28 cellular contexts compared by ENCODE assay signal in the genomic region with DNA sequence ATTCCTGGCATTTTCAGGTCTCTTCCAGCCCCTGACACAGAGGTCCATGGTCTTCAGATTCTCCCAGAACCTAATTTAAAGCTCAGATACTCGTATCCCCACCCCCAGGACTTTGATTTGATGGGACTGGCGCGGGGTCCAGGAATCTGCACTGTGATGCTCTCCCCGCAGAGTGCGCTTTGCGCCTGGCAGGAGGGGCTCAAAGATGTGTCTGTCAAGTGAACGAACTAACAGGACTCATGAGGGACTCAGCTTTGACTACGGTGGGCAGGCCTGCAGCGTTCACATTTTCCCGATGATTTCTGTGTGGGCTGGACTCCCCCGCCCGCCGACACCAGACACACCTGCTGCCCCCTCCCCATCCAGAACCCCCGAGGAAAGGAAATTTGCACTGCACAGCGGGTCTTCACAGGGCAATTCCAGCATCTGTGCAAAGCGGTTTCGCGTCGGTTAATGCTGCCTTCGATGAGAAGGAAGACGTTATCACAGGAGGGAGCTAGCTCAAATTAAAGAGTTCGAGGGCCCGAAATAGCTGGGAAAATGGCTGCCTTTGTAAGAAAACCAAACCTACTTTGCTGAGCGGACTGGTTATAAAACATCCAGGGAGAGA.
DNase-seq lines count a peak whose midpoint lies in the region; ATAC-seq and TF ChIP-seq lines count a peak whose summit lies in the region.
"Had no signal": no experiment of that assay in that cellular context is flagged by ENCODE, and none has a peak within 500 bp of the region (broad histone marks: within the 10 kb centered on the region; RNA-seq: fewer than 3 reads in every experiment).

No MANE protein-coding gene starts in this region.

- H3K27ac ChIP-seq in IMR-90 (ENCODE audit: insufficient read depth, low read length) (no peak overlapping the region), neural progenitor cell (no peak overlapping the region), upper lobe of right lung (no peak overlapping the region)
- H3K27ac ChIP-seq: A549, KMS-11, SJCRH30 had no signal

- no peaks in the 10 kb centered on the region for H3K9me3 ChIP-seq in IMR-90 (ENCODE audit: control insufficient read depth, insufficient read depth, low read length)
- H3K9me3 ChIP-seq in neural progenitor cell (ENCODE audit: low read depth) = no peaks in the 10 kb centered on the region
- H3K9me3 ChIP-seq in upper lobe of right lung = no peaks in the 10 kb centered on the region
- H3K9me3 ChIP-seq: A549, SJCRH30 had no signal

- no peak overlapping the region for H4K91ac ChIP-seq in IMR-90 (ENCODE audit: insufficient read depth, low read depth, low read length)

- no peak overlapping the region for H2BK5ac ChIP-seq in IMR-90 (ENCODE audit: low read depth, low read length, poor library complexity, severe bottlenecking)

- H3K36me3 Mint-ChIP-seq in activated B cell treated with CpG ODN at 0.5 μM for 24 hours (ENCODE audit: low read depth) (no peaks in the 10 kb centered on the region), neural progenitor cell (no peaks in the 10 kb centered on the region)
- H3K36me3 Mint-ChIP-seq in activated naive CD8-positive, alpha-beta T cell treated with anti-CD3 and anti-CD28 coated beads for 36 hours = no peaks in the 10 kb centered on the region

- H3K4me2 ChIP-seq in IMR-90 (ENCODE audit: low read depth, low read length) (no peak overlapping the region), neural progenitor cell (no peak overlapping the region)
- H3K4me2 ChIP-seq: A549, KMS-11 had no signal

- H2BK20ac ChIP-seq in IMR-90 (ENCODE audit: low read depth, low read length) = no peak overlapping the region

- ATAC-seq in IMR-90 (ENCODE audit: low read depth) = no peak
- no peak for ATAC-seq in activated B cell treated with CpG ODN at 0.5 μM for 24 hours (ENCODE audit: low read depth)
- ATAC-seq in upper lobe of right lung = no peak
- no peak for ATAC-seq in GM21786 (IDR thresholded peaks at IDR 0.05; ENCODE audit: unreplicated experiment)
- ATAC-seq: A549, PC-3, Right ventricle myocardium inferior, SK-N-SH treated with all-trans-retinoic acid at 6 μM for 48 hours had no signal

- H3K27ac Mint-ChIP-seq in activated B cell treated with CpG ODN at 0.5 μM for 24 hours (peak overlapping the region; percentile 50), neural progenitor cell (peak overlapping the region; percentile 88)
- no peak overlapping the region for H3K27ac Mint-ChIP-seq in activated naive CD8-positive, alpha-beta T cell treated with anti-CD3 and anti-CD28 coated beads for 36 hours

- no peak overlapping the region for H3K56ac ChIP-seq in IMR-90 (ENCODE audit: extremely low read depth, insufficient read depth, low read length)

- H3K4me3 ChIP-seq in IMR-90 (ENCODE audit: insufficient read depth, low read depth, low read length) (no peak overlapping the region), neural progenitor cell (no peak overlapping the region), upper lobe of right lung (no peak overlapping the region)
- H3K4me3 ChIP-seq: A549, SJCRH30 had no signal

- no peaks in the 10 kb centered on the region for H3K9me3 Mint-ChIP-seq in activated B cell treated with CpG ODN at 0.5 μM for 24 hours
- no peaks in the 10 kb centered on the region for H3K9me3 Mint-ChIP-seq in neural progenitor cell
- H3K9me3 Mint-ChIP-seq in activated naive CD8-positive, alpha-beta T cell treated with anti-CD3 and anti-CD28 coated beads for 36 hours = no peaks in the 10 kb centered on the region
- H3K9me3 Mint-ChIP-seq: IgD-negative memory B cell had no signal

- H3K4ac ChIP-seq in IMR-90 (ENCODE audit: low read depth, low read length) = no peak overlapping the region

- H3K36me3 ChIP-seq in IMR-90 (ENCODE audit: control insufficient read depth, insufficient read depth, low read length) (no peaks in the 10 kb centered on the region), neural progenitor cell (no peaks in the 10 kb centered on the region), upper lobe of right lung (no peaks in the 10 kb centered on the region)
- H3K36me3 ChIP-seq: SJCRH30 had no signal

- no peak overlapping the region for H3K23ac ChIP-seq in IMR-90 (ENCODE audit: low read depth, low read length)

- BruUV-seq in IMR-90 (replicated peaks; lab: Mats Ljungman, UMichigan) = no TSS peak

- POLR2A ChIA-PET in IMR-90 (lab: Charles Lee; ENCODE audit: unreplicated experiment) = no interaction called here
- POLR2A ChIA-PET in activated B cell treated with CpG ODN at 0.5 μM for 24 hours (lab: Charles Lee) = interaction anchor here (1.4 kb wide), 1 partner anchor 149 kb away, joined by 4 read pairs; no protein-coding TSS in a partner anchor

- no peak overlapping the region for H4K5ac ChIP-seq in IMR-90 (ENCODE audit: low read depth, low read length)

- no peak overlapping the region for H3K14ac ChIP-seq in IMR-90 (replicated peaks; ENCODE audit: low read depth, low read length)

- WGBS in IMR-90 (ENCODE audit: extremely low coverage in 2 of 2, insufficient read length in 1 of 2), 2 experiments = 90% methylated on average over 12 of the region's 24 CpGs; no CpG with 5 or more reads in 1 of the 2 experiments

- no peak for TF ChIP-seq POLR2A in IMR-90 (IDR thresholded peaks at IDR 0.05; ENCODE audit: low read depth, low read length)

- H2AK9ac ChIP-seq in IMR-90 (replicated peaks; ENCODE audit: low read depth, low read length, poor library complexity) = peak overlapping the region; percentile 68

- H3K27me3 Mint-ChIP-seq in activated B cell treated with CpG ODN at 0.5 μM for 24 hours (no peaks in the 10 kb centered on the region), neural progenitor cell (ENCODE audit: insufficient read depth, low read depth) (no peaks in the 10 kb centered on the region)
- H3K27me3 Mint-ChIP-seq in activated naive CD8-positive, alpha-beta T cell treated with anti-CD3 and anti-CD28 coated beads for 36 hours = peaks cover 4% of the 10 kb centered on the region
- H3K27me3 Mint-ChIP-seq: IgD-negative memory B cell had no signal

- H2AK5ac ChIP-seq in IMR-90 (ENCODE audit: low read depth, low read length) = no peak overlapping the region

- intact Hi-C loops in IMR-90 (cut with micrococcal nuclease) (no loop called here), activated B cell treated with CpG ODN at 0.5 μM for 24 hours (cut with micrococcal nuclease) (no loop called here), upper lobe of right lung (cut with DNase I) (no loop called here)

- H3K4me1 Mint-ChIP-seq in activated B cell treated with CpG ODN at 0.5 μM for 24 hours = peaks cover 21% of the 10 kb centered on the region
- peaks cover 6% of the 10 kb centered on the region for H3K4me1 Mint-ChIP-seq in neural progenitor cell
- H3K4me1 Mint-ChIP-seq in activated naive CD8-positive, alpha-beta T cell treated with anti-CD3 and anti-CD28 coated beads for 36 hours = peaks cover 3% of the 10 kb centered on the region

- no peak for TF ChIP-seq RAD21 in IMR-90 (IDR thresholded peaks at IDR 0.05; ENCODE audit: low read length)

- H3K4me1 ChIP-seq in IMR-90 (ENCODE audit: control insufficient read depth, insufficient read depth, low read length) (no peaks in the 10 kb centered on the region), neural progenitor cell (no peaks in the 10 kb centered on the region), upper lobe of right lung (no peaks in the 10 kb centered on the region)
- H3K4me1 ChIP-seq: A549, SJCRH30 had no signal

- DNase-seq in IMR-90 (no peak), activated B cell treated with CpG ODN at 0.5 μM for 24 hours (no peak), neural progenitor cell (ENCODE audit: low spot score) (no peak), upper lobe of right lung (peak; percentile 48), germinal center (ENCODE audit: low spot score) (no peak)
- DNase-seq in activated naive CD8-positive, alpha-beta T cell treated with anti-CD3 and anti-CD28 coated beads for 36 hours = no peak
- DNase-seq: AML-193; C1 segment of cervical spinal cord; CD4-positive, alpha-beta memory T cell; COR-L47; DMS53; HCEC 1CT; MM.1S; NCI-H1417; NCI-H187; NCI-H2081 treated with DMSO at 0.1 percent for 48 hours; NCI-H2171; NCI-H524; NCI-H774; NK-92 treated with Interleukin-12 subunit alpha and Interleukin-12 subunit beta, amount 100 ng/mL, for 24 hours; PC-3; SJCRH30 had no signal

- no peaks in the 10 kb centered on the region for H3K79me2 ChIP-seq in neural progenitor cell (ENCODE audit: low read depth)

- no peak overlapping the region for H4K8ac ChIP-seq in IMR-90 (ENCODE audit: low read depth in 2 of 2, low read length in 2 of 2)

- no peak overlapping the region for H3K4me3 Mint-ChIP-seq in activated B cell treated with CpG ODN at 0.5 μM for 24 hours
- H3K4me3 Mint-ChIP-seq in neural progenitor cell = no peak overlapping the region
- H3K4me3 Mint-ChIP-seq in activated naive CD8-positive, alpha-beta T cell treated with anti-CD3 and anti-CD28 coated beads for 36 hours = no peak overlapping the region
- H3K4me3 Mint-ChIP-seq: CD4-positive, alpha-beta memory T cell had no signal

- dilution Hi-C loops in IMR-90 (cut with HindIII; ENCODE audit: low sequenced_read_pairs, unreplicated experiment) = no loop called here

- no peaks in the 10 kb centered on the region for H3K9me1 ChIP-seq in IMR-90 (ENCODE audit: insufficient read depth, low read length)

- no peak for TF ChIP-seq CTCF in IMR-90 (conservative IDR thresholded peaks at IDR 0.05; ENCODE audit: low read depth, low read length)
- TF ChIP-seq CTCF in activated B cell treated with CpG ODN at 0.5 μM for 24 hours (IDR thresholded peaks at IDR 0.05) = no peak
- no peak for TF ChIP-seq CTCF in neural progenitor cell (IDR thresholded peaks at IDR 0.05)
- no peak for TF ChIP-seq CTCF in upper lobe of right lung (IDR thresholded peaks at IDR 0.05)

- no peaks in the 10 kb centered on the region for H3F3A ChIP-seq in neural progenitor cell (ENCODE audit: low read depth)

- no peak overlapping the region for H3K18ac ChIP-seq in IMR-90 (ENCODE audit: low read depth, low read length)

- H2BK15ac ChIP-seq in IMR-90 (ENCODE audit: low read depth, low read length) = no peak overlapping the region

- H2AFZ ChIP-seq in IMR-90 (replicated peaks; ENCODE audit: low read length, poor library complexity) = no peak overlapping the region
- H2AFZ ChIP-seq in neural progenitor cell (replicated peaks) = no peak overlapping the region

- H3K79me1 ChIP-seq in IMR-90 (ENCODE audit: low read depth in 1 of 2, low read length in 2 of 2) = no peaks in the 10 kb centered on the region

- no peak overlapping the region for H2BK120ac ChIP-seq in IMR-90 (ENCODE audit: low read depth, low read length)

- in situ Hi-C loops in IMR-90 (cut with MboI; ENCODE audit: low sequenced_read_pairs) = no loop called here

- H4K20me1 ChIP-seq in IMR-90 (ENCODE audit: insufficient read depth, low read length) (no peaks in the 10 kb centered on the region), neural progenitor cell (ENCODE audit: low read depth) (no peaks in the 10 kb centered on the region)

- H3K9ac ChIP-seq in IMR-90 (ENCODE audit: low read depth, low read length) = no peak overlapping the region
- no peak overlapping the region for H3K9ac ChIP-seq in neural progenitor cell
- H3K9ac ChIP-seq: KMS-11 had no signal

- CTCF ChIA-PET in IMR-90 (lab: Yijun Ruan, JAX) (no interaction called here), activated B cell treated with CpG ODN at 0.5 μM for 24 hours (lab: Charles Lee) (interaction anchor here (1.2 kb wide), 1 partner anchor 147 kb away, joined by 3 read pairs; no protein-coding TSS in a partner anchor)

- H3K27me3 ChIP-seq in IMR-90 (ENCODE audit: control insufficient read depth, insufficient read depth, low read length) = peaks cover 3% of the 10 kb centered on the region
- no peaks in the 10 kb centered on the region for H3K27me3 ChIP-seq in neural progenitor cell
- no peaks in the 10 kb centered on the region for H3K27me3 ChIP-seq in upper lobe of right lung
- H3K27me3 ChIP-seq: SJCRH30 had no signal
